ENCODE assay signal across 21 cellular contexts in the genomic region with DNA sequence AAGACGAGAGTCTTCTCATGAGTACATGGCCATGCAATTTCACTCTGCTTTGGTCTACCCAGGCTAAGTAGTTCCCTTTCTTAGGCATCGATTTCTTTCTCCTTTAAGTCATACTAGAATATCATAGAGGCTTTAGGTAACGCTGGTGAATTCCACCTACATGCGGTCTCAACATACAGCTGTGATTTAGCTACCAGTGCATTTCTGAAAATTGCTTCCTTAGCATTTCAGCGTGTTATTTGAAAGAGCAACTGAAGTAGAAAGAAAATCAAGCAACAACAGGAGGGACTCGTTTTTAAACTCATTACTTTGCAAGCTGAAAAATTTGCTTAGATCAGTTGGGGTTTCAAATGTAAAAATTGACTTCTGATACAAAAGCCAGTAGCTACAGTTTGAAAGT. TPM values are rescaled to one million over a fixed set of nuclear protein-coding genes. Genes with fewer than 3 reads are reported as not detected.
DNase-seq lines count a peak whose midpoint lies in the region; ATAC-seq, FAIRE-seq and TF ChIP-seq lines count a peak whose summit lies in the region.
"Had no signal": no experiment of that assay in that cellular context is flagged by ENCODE, and none has a peak within 500 bp of the region (broad histone marks: within the 10 kb centered on the region; RNA-seq: fewer than 3 reads in every experiment).

No MANE protein-coding gene starts in this region.

- H2AFZ ChIP-seq in OCI-LY3 (ENCODE audit: low read depth, low read length) = no peak overlapping the region
- H2AFZ ChIP-seq in keratinocyte (ENCODE audit: control insufficient read depth, low read length) = no peak overlapping the region

- TF ChIP-seq CTCF in OCI-LY3 (IDR thresholded peaks at IDR 0.05; ENCODE audit: low read depth, low read length) (no peak), keratinocyte (optimal IDR thresholded peaks at IDR 0.05 in 1 of 3, IDR thresholded peaks at IDR 0.05 in 1 of 3, conservative IDR thresholded peaks at IDR 0.05 in 1 of 3; ENCODE audit: extremely low read depth in 1 of 3, insufficient read depth in 2 of 3, low read length in 3 of 3) (no peak)
- no peak for TF ChIP-seq CTCF in activated CD8-positive, alpha-beta T cell treated with anti-CD3 and anti-CD28 coated beads for 36 hours (IDR thresholded peaks at IDR 0.05)

- no peaks in the 10 kb centered on the region for H3K27me3 ChIP-seq in OCI-LY3 (ENCODE audit: low read depth, low read length)
- H3K27me3 ChIP-seq in keratinocyte (ENCODE audit: control insufficient read depth, extremely low read depth, insufficient read depth, low read length) = no peaks in the 10 kb centered on the region
- H3K27me3 ChIP-seq in HAP-1 (ENCODE audit: low read depth) = no peaks in the 10 kb centered on the region
- H3K27me3 ChIP-seq: BLaER1 had no signal

- peaks cover 43% of the 10 kb centered on the region for H3K4me1 Mint-ChIP-seq in stimulated activated memory B cell treated with anti-CD40 and anti-IgM and Interleukin-4, amounts not matched to agents 10 μg/mL and 1 μg/mL and 100 μg/mL, for 72 hours
- H3K4me1 Mint-ChIP-seq in activated CD8-positive, alpha-beta T cell treated with anti-CD3 and anti-CD28 coated beads for 36 hours (ENCODE audit: low read depth) = peaks cover 4% of the 10 kb centered on the region

- peak; percentile 57 for FAIRE-seq in keratinocyte (lab: Jason Lieb, UNC)
- FAIRE-seq: A549 had no signal

- dilution Hi-C loops in keratinocyte (cut with MboI; ENCODE audit: extremely low pct_ligation_motif_present, low sequenced_read_pairs) = no loop called here

- no peak overlapping the region for H3K27ac Mint-ChIP-seq in stimulated activated memory B cell treated with anti-CD40 and anti-IgM and Interleukin-4, amounts not matched to agents 10 μg/mL and 1 μg/mL and 100 μg/mL, for 72 hours
- no peak overlapping the region for H3K27ac Mint-ChIP-seq in activated CD8-positive, alpha-beta T cell treated with anti-CD3 and anti-CD28 coated beads for 36 hours
- H3K27ac Mint-ChIP-seq: CD8-positive, alpha-beta T cell had no signal

- no peaks in the 10 kb centered on the region for H3K27me3 Mint-ChIP-seq in stimulated activated memory B cell treated with anti-CD40 and anti-IgM and Interleukin-4, amounts not matched to agents 10 μg/mL and 1 μg/mL and 100 μg/mL, for 72 hours
- no peaks in the 10 kb centered on the region for H3K27me3 Mint-ChIP-seq in activated CD8-positive, alpha-beta T cell treated with anti-CD3 and anti-CD28 coated beads for 36 hours

- ATAC-seq in stimulated activated memory B cell treated with anti-CD40 and anti-IgM and Interleukin-4, amounts not matched to agents 10 μg/mL and 1 μg/mL and 100 μg/mL, for 72 hours = peak; percentile 44
- no peak for ATAC-seq in activated CD8-positive, alpha-beta T cell treated with anti-CD3 and anti-CD28 coated beads for 36 hours
- ATAC-seq in HG02885 (IDR thresholded peaks at IDR 0.05; ENCODE audit: poor library complexity, unreplicated experiment) = no peak
- ATAC-seq: A549; CD8-positive, alpha-beta T cell; PC-3; SK-N-SH treated with all-trans-retinoic acid at 6 μM for 48 hours had no signal

- H3K4me1 ChIP-seq in OCI-LY3 (ENCODE audit: low read length) (peaks cover 30% of the 10 kb centered on the region), keratinocyte (ENCODE audit: control insufficient read depth, extremely low read depth, insufficient read depth, low read length) (no peaks in the 10 kb centered on the region), HAP-1 (no peaks in the 10 kb centered on the region)
- H3K4me1 ChIP-seq: A549, BLaER1 had no signal

- H3K36me3 Mint-ChIP-seq in stimulated activated memory B cell treated with anti-CD40 and anti-IgM and Interleukin-4, amounts not matched to agents 10 μg/mL and 1 μg/mL and 100 μg/mL, for 72 hours = no peaks in the 10 kb centered on the region
- no peaks in the 10 kb centered on the region for H3K36me3 Mint-ChIP-seq in activated CD8-positive, alpha-beta T cell treated with anti-CD3 and anti-CD28 coated beads for 36 hours (ENCODE audit: low read depth)
- H3K36me3 Mint-ChIP-seq: CD8-positive, alpha-beta T cell had no signal

- no peaks in the 10 kb centered on the region for H3K9me3 ChIP-seq in OCI-LY3 (ENCODE audit: insufficient read depth, low read length)
- no peaks in the 10 kb centered on the region for H3K9me3 ChIP-seq in keratinocyte (ENCODE audit: control insufficient read depth, low read depth, low read length)
- no peaks in the 10 kb centered on the region for H3K9me3 ChIP-seq in HAP-1
- H3K9me3 ChIP-seq: A549, BLaER1 had no signal

- H3K9ac ChIP-seq in OCI-LY3 (ENCODE audit: low read length) = no peak overlapping the region; the same call in 1 of the 2 replicates
- no peak overlapping the region for H3K9ac ChIP-seq in keratinocyte (ENCODE audit: control insufficient read depth, extremely low read depth, insufficient read depth, low read length)
- H3K9ac ChIP-seq: BLaER1 had no signal

- H3K4me2 ChIP-seq in OCI-LY3 (ENCODE audit: low read length) = peak overlapping the region; percentile 62
- H3K4me2 ChIP-seq in keratinocyte (ENCODE audit: control insufficient read depth, extremely low read depth, insufficient read depth, low read depth, low read length) = no peak overlapping the region
- H3K4me2 ChIP-seq: A549, BLaER1 had no signal

- no peak overlapping the region for H3K4me3 Mint-ChIP-seq in stimulated activated memory B cell treated with anti-CD40 and anti-IgM and Interleukin-4, amounts not matched to agents 10 μg/mL and 1 μg/mL and 100 μg/mL, for 72 hours
- no peak overlapping the region for H3K4me3 Mint-ChIP-seq in activated CD8-positive, alpha-beta T cell treated with anti-CD3 and anti-CD28 coated beads for 36 hours
- H3K4me3 Mint-ChIP-seq: CD8-positive, alpha-beta T cell had no signal

- POLR2A ChIA-PET in activated CD8-positive, alpha-beta T cell treated with anti-CD3 and anti-CD28 coated beads for 36 hours (lab: Charles Lee) = interaction anchor here (0.8 kb wide), 1 partner anchor 99 kb away, joined by 3 read pairs; no protein-coding TSS in a partner anchor

- CTCF ChIA-PET in activated CD8-positive, alpha-beta T cell treated with anti-CD3 and anti-CD28 coated beads for 36 hours (lab: Charles Lee) = interaction anchor here (0.8 to 1.1 kb wide), 2 partner anchors 52 to 325 kb away, joined by 3 to 6 read pairs; no protein-coding TSS in a partner anchor

- H3K79me2 ChIP-seq in OCI-LY3 (ENCODE audit: low read length) (no peaks in the 10 kb centered on the region), keratinocyte (ENCODE audit: control insufficient read depth, insufficient read depth, low read length) (no peaks in the 10 kb centered on the region)

- intact Hi-C loops in activated CD8-positive, alpha-beta T cell treated with anti-CD3 and anti-CD28 coated beads for 36 hours (cut with micrococcal nuclease) = no loop called here

- no peaks in the 10 kb centered on the region for H3K36me3 ChIP-seq in OCI-LY3 (replicated peaks; ENCODE audit: low read depth, low read length)
- no peaks in the 10 kb centered on the region for H3K36me3 ChIP-seq in keratinocyte (ENCODE audit: control insufficient read depth in 2 of 2, extremely low read depth in 1 of 2, insufficient read depth in 2 of 2, low read length in 2 of 2)
- H3K36me3 ChIP-seq in HAP-1 (replicated peaks) = no peaks in the 10 kb centered on the region
- H3K36me3 ChIP-seq: BLaER1 had no signal

- H3K4me3 ChIP-seq in OCI-LY3 (ENCODE audit: low read length) (peak overlapping the region; percentile 13; the same call in 1 of the 2 replicates), keratinocyte (ENCODE audit: control insufficient read depth in 2 of 3, extremely low read depth in 1 of 3, insufficient read depth in 2 of 3, low read depth in 1 of 3, low read length in 3 of 3) (no peak overlapping the region), HAP-1 (no peak overlapping the region)
- H3K4me3 ChIP-seq: A549, BLaER1 had no signal

- DNase-seq in HT-29 (ENCODE audit: low spot score) = peak; percentile 25
- no peak for DNase-seq in keratinocyte (ENCODE audit: low read depth, low spot score)
- no peak for DNase-seq in activated CD8-positive, alpha-beta T cell treated with anti-CD3 and anti-CD28 coated beads for 36 hours
- DNase-seq in NCI-H1436 treated with DMSO at 0.1 percent for 48 hours (lab: John Stamatoyannopoulos, UW) = no peak
- DNase-seq in HAP-1 (ENCODE audit: low spot score in 2 of 2) = no peak
- DNase-seq: Calu3; CD8-positive, alpha-beta T cell; GF-D8; GOT3; KG1; NCI-H1048; NCI-H2081; PC-3; SIG-M5 had no signal

- peak overlapping the region; percentile 29 for H3K27ac ChIP-seq in OCI-LY3 (ENCODE audit: low read length)
- no peak overlapping the region for H3K27ac ChIP-seq in keratinocyte (ENCODE audit: control insufficient read depth, insufficient read depth, low read length)
- H3K27ac ChIP-seq: A549, BLaER1, RWPE1 had no signal

- no peaks in the 10 kb centered on the region for H4K20me1 ChIP-seq in OCI-LY3 (ENCODE audit: insufficient read depth, low read length)
- no peaks in the 10 kb centered on the region for H4K20me1 ChIP-seq in keratinocyte (ENCODE audit: control insufficient read depth, extremely low read depth, insufficient read depth, low read length)
- H4K20me1 ChIP-seq: BLaER1 had no signal

- H3K9me3 Mint-ChIP-seq in stimulated activated memory B cell treated with anti-CD40 and anti-IgM and Interleukin-4, amounts not matched to agents 10 μg/mL and 1 μg/mL and 100 μg/mL, for 72 hours = no peaks in the 10 kb centered on the region
- H3K9me3 Mint-ChIP-seq in activated CD8-positive, alpha-beta T cell treated with anti-CD3 and anti-CD28 coated beads for 36 hours = no peaks in the 10 kb centered on the region
- H3K9me3 Mint-ChIP-seq: CD8-positive, alpha-beta T cell had no signal

- in situ Hi-C loops in HAP-1 (cut with MboI; ENCODE audit: low sequenced_read_pairs) = no loop called here

- no peaks in the 10 kb centered on the region for H3K9me1 ChIP-seq in keratinocyte (ENCODE audit: control insufficient read depth, extremely low read depth, insufficient read depth, low read length)

RNA-seq across cellular contexts. Expression of a gene that starts 48.1 kb away (rescaled TPM):
- 3.5 and 6.3 TPM in 2 replicates for total RNA-seq in HT-29 (2014; rRNA removed; shearing (Covaris generic))
- 0.45 to 0.98 TPM (median 0.68 TPM) in 3 replicates for polyA plus RNA-seq in keratinocyte
- 31.2 TPM for polyA plus RNA-seq in keratinocyte (2011; ENCODE audit: low read depth)
- 0.60 and 0.64 TPM in 2 replicates for polyA plus RNA-seq in keratinocyte (2011; cell fraction: cytosol; rRNA removed)
- 1.3 TPM in 2 replicates for polyA plus RNA-seq in keratinocyte (2011; cell fraction: nucleus; rRNA removed)
- 0.34 and 21.1 TPM in 2 replicates for polyA plus RNA-seq in keratinocyte (2012; ENCODE audit: low replicate concordance)
- 0.33 to 3.0 TPM (median 2.8 TPM) in 3 replicates for polyA minus RNA-seq in keratinocyte
- polyA minus RNA-seq in keratinocyte (2011; cell fraction: cytosol; rRNA and poly(A)+ RNA removed) = not detected
- polyA minus RNA-seq in keratinocyte (2011; cell fraction: nucleus; rRNA and poly(A)+ RNA removed) = 6.0 and 8.6 TPM in 2 replicates
- 1 to 10 TPM; 6.1 to 6.2 TPM for total RNA-seq in activated CD8-positive, alpha-beta T cell treated with anti-CD3 and anti-CD28 coated beads for 36 hours
